Comparison of ENCODE assay signal across 1 cellular context in the genomic region with DNA sequence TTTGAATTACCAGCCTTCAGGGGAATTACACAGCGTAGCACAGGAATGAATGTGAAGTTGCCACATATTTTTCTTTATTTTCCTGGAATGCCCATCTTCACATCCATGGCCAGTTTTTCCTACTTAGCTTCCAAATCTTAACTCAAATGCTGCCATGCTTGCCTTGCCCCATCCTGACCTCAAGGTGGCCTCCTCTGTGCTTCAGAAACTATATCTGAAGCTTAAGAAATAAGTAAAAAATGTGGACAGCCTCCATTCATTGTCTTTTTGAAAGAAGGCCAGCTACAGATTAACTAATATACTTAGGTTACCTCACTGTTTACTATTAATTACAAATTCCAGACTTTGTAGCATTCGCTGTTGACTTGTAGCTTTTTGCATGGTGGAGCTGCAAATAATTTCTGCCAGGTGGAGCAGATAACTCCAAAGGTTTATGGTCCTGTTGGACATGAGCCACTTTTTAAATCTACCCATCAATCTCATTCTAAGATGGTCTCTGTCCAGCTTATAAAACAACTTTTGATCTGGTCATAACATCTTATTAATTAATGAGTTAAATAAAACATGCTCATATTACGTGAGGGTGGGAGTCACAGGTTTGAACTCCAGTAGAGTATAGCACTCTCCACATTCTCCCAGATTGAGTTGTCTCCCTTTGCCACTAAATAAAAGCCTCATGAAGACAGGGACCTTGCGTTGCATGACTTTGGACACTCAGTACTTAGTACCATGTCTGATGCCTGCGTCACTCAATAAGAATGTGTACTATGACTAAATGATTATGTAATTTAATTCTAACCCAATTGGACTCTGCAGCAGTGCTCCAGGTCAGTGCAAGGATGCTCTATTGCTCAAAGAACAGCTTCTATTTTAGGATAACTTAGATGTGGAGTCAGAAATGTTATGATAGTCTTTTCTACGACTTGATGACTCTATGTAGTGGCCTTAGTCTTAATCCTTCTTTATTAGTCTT.
TF ChIP-seq lines count a peak whose summit lies in the region.

No MANE protein-coding gene starts in this region.

TF ChIP-seq in K562, 482 proteins besides CTCF, POLR2A, EP300 and RAD21 (continued from another document):
- TF ChIP-seq, protein P1, sequence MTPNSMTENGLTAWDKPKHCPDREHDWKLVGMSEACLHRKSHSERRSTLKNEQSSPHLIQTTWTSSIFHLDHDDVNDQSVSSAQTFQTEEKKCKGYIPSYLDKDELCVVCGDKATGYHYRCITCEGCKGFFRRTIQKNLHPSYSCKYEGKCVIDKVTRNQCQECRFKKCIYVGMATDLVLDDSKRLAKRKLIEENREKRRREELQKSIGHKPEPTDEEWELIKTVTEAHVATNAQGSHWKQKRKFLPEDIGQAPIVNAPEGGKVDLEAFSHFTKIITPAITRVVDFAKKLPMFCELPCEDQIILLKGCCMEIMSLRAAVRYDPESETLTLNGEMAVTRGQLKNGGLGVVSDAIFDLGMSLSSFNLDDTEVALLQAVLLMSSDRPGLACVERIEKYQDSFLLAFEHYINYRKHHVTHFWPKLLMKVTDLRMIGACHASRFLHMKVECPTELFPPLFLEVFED (CRISPR knock-in tag; conservative IDR thresholded peaks at IDR 0.05): no peak
- TF ChIP-seq SOX6 (IDR thresholded peaks at IDR 0.05) (no peak), YY1 (IDR thresholded peaks at IDR 0.05; ENCODE audit: borderline replicate concordance in 1 of 3, control insufficient read depth in 1 of 3, extremely low read depth in 1 of 3, insufficient read depth in 3 of 3, insufficient read length in 1 of 3, insufficient replicate concordance in 2 of 3, low read depth in 1 of 3, low read length in 2 of 3) (peak in 1 of 3 experiments; percentile 35)
